ENCODE assay signal across 20 cellular contexts in the genomic region with DNA sequence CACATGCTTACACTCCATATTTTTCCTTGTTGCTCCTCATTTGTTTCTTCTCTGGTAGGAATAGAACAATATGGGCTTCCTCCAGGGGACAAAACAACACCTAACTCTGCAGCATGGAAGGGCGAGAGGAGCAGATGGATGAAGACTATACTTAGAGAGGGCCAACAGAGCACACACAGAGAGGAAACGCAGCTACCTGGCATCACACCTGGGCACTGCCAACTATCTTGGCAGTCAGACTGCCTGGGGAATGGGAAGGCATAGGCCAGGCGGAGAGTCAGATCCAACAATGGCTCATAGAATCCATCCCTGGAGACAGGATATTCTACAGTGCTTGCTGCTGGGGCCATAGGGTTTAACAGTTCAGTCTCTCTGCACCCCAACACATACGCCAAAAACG.
"Had no signal": no experiment of that assay in that cellular context is flagged by ENCODE, and none has a peak within 500 bp of the region (broad histone marks: within the 10 kb centered on the region; RNA-seq: fewer than 3 reads in every experiment).

No MANE protein-coding gene starts in this region.

- H3K4me3 Mint-ChIP-seq: T-cell; T-helper 1 cell treated with Interleukin-12 subunit alpha and Interleukin-12 subunit beta and Interleukin-4 antibody, amounts not matched to agents 30 μg/mL and 1 μg/mL, for 36 hours had no signal

- H3K27me3 Mint-ChIP-seq: T-cell had no signal

- H3K9me3 ChIP-seq: SK-N-SH had no signal

- H3K4me2 ChIP-seq: SK-N-SH had no signal

- H3K9me3 Mint-ChIP-seq: T-cell had no signal

- ATAC-seq: T-cell had no signal

- H3K27ac Mint-ChIP-seq: T-cell; T-helper 1 cell treated with Interleukin-12 subunit alpha and Interleukin-12 subunit beta and Interleukin-4 antibody, amounts not matched to agents 30 μg/mL and 1 μg/mL, for 36 hours had no signal

- H3K9ac ChIP-seq: SK-N-SH had no signal

- H3K36me3 Mint-ChIP-seq: T-cell had no signal

- DNase-seq: Karpas-422, KBM-7, MM.1S, NCI-H1048, NCI-H1105, NCI-H1417, NCI-H1436 treated with DMSO at 0.1 percent for 48 hours, NCI-H1694, NCI-H187 treated with DMSO at 0.1 percent for 48 hours, NCI-H2029 treated with DMSO at 0.1 percent for 48 hours, NCI-H226, NCI-H510A, NCI-H524 treated with DMSO at 0.1 percent for 48 hours, NCI-H82, RPMI8226, SHP77, SK-N-SH, SW 1271, T-cell had no signal

- H3K9me2 ChIP-seq: SK-N-SH had no signal
